In the genomic region with DNA sequence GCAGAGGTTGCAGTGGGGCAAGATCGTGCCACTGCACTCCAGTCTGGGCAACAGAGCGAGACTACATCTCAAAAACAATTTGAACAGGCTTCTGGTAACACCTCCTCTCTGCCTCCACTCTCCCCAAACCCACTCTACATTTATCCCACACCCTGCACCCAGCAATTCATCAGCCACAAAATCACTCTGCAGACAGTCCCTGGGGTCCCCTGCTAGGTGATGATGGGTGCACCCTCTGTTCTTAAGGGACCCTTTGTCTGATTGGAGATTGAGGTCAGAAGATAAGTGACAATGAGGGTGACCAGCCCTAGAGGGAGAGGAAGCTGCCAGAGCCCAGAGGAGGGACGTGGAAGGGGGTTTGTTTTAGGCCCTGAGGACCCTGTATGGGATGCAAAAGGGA, we compare ENCODE assay signal across 13 cellular contexts. TPM values are rescaled to one million over a fixed set of nuclear protein-coding genes. Genes with fewer than 3 reads are reported as not detected.
DNase-seq lines count a peak whose midpoint lies in the region; ATAC-seq and FAIRE-seq lines count a peak whose summit lies in the region.
"Had no signal": no experiment of that assay in that cellular context is flagged by ENCODE, and none has a peak within 500 bp of the region (broad histone marks: within the 10 kb centered on the region; RNA-seq: fewer than 3 reads in every experiment).

No MANE protein-coding gene starts in this region.

- no peak for FAIRE-seq in RCC 7860 (lab: Jason Lieb, UNC)

- DNase-seq in activated T-cell treated with anti-CD3 and anti-CD28 coated beads, Interleukin-2, amount 50 U/mL, for 24 hours: no peak
- no peak for DNase-seq in activated T-cell treated with anti-CD3 and anti-CD28 coated beads for 4 hours
- no peak for DNase-seq in activated CD4-positive, alpha-beta memory T cell treated with anti-CD3 and anti-CD28 coated beads, Interleukin-2, amount 10 ng/mL, durations not matched to agents 7 days and 5 days
- DNase-seq in immature natural killer cell: no peak
- DNase-seq in activated effector memory CD4-positive, alpha-beta T cell treated with Interleukin-2 at 50 U/mL for 16 hours: no peak
- DNase-seq in RCC 7860 (ENCODE audit: low spot score): no peak
- DNase-seq: activated naive CD4-positive, alpha-beta T cell treated with anti-CD3 and anti-CD28 coated beads, Interleukin-2, amount 50 U/mL, for 16 hours; hypothalamus; NCI-H1048; SJCRH30; stimulated activated CD4-positive, alpha-beta T cell treated with anti-CD3 and anti-CD28 coated beads, Interleukin-12 subunit alpha, Interleukin-12 subunit beta, amount 100 ng/mL, for 4 hours had no signal

- ATAC-seq in HG02938 (IDR thresholded peaks at IDR 0.05; ENCODE audit: unreplicated experiment): no peak

- H3K9me3 Mint-ChIP-seq in activated T-cell treated with anti-CD3 and anti-CD28 coated beads, Interleukin-2, amount 50 U/mL, for 24 hours: no peaks in the 10 kb centered on the region
- H3K9me3 Mint-ChIP-seq in activated CD4-positive, alpha-beta memory T cell treated with anti-CD3 and anti-CD28 coated beads, Interleukin-2, amount 10 ng/mL, durations not matched to agents 7 days and 5 days: no peaks in the 10 kb centered on the region
- no peaks in the 10 kb centered on the region for H3K9me3 Mint-ChIP-seq in immature natural killer cell

- POLR2A ChIA-PET in activated CD4-positive, alpha-beta memory T cell treated with anti-CD3 and anti-CD28 coated beads, Interleukin-2, amount 10 ng/mL, durations not matched to agents 7 days and 5 days (lab: Charles Lee): interaction anchor here (0.8 kb wide), 1 partner anchor 11 kb away, joined by 3 read pairs; no protein-coding TSS in a partner anchor

- H3K9me3 ChIP-seq in stomach smooth muscle (ENCODE audit: control insufficient read depth in 2 of 2, low read length in 2 of 2): no peaks in the 10 kb centered on the region
- H3K9me3 ChIP-seq: SJCRH30 had no signal

- peak overlapping the region; percentile 29 to 39 for H3K9ac ChIP-seq in stomach smooth muscle (ENCODE audit: low read length in 2 of 2)

- no peaks in the 10 kb centered on the region for H3K27me3 Mint-ChIP-seq in activated T-cell treated with anti-CD3 and anti-CD28 coated beads, Interleukin-2, amount 50 U/mL, for 24 hours
- H3K27me3 Mint-ChIP-seq in activated CD4-positive, alpha-beta memory T cell treated with anti-CD3 and anti-CD28 coated beads, Interleukin-2, amount 10 ng/mL, durations not matched to agents 7 days and 5 days: peaks cover 4% of the 10 kb centered on the region
- H3K27me3 Mint-ChIP-seq in immature natural killer cell (ENCODE audit: low read depth in 3 of 3): peaks cover 20 to 44% (median 23%) of the 10 kb centered on the region in 3 donors

- H3K27ac ChIP-seq in stomach smooth muscle (ENCODE audit: low read length): no peak overlapping the region
- H3K27ac ChIP-seq: SJCRH30 had no signal

- H3K27me3 ChIP-seq in stomach smooth muscle (ENCODE audit: control insufficient read depth in 1 of 2, insufficient read depth in 2 of 2, low read length in 2 of 2): no peaks in the 10 kb centered on the region
- H3K27me3 ChIP-seq: SJCRH30 had no signal

- H3K4me1 Mint-ChIP-seq in activated T-cell treated with anti-CD3 and anti-CD28 coated beads, Interleukin-2, amount 50 U/mL, for 24 hours (ENCODE audit: low read depth): peaks cover 66% of the 10 kb centered on the region
- H3K4me1 Mint-ChIP-seq in activated CD4-positive, alpha-beta memory T cell treated with anti-CD3 and anti-CD28 coated beads, Interleukin-2, amount 10 ng/mL, durations not matched to agents 7 days and 5 days: peaks cover 77% of the 10 kb centered on the region
- H3K4me1 Mint-ChIP-seq in immature natural killer cell: peaks cover 74 to 84% of the 10 kb centered on the region in 2 donors

- H3K36me3 Mint-ChIP-seq in activated T-cell treated with anti-CD3 and anti-CD28 coated beads, Interleukin-2, amount 50 U/mL, for 24 hours (ENCODE audit: low read depth): peaks cover 68% of the 10 kb centered on the region
- peaks cover 60% of the 10 kb centered on the region for H3K36me3 Mint-ChIP-seq in activated CD4-positive, alpha-beta memory T cell treated with anti-CD3 and anti-CD28 coated beads, Interleukin-2, amount 10 ng/mL, durations not matched to agents 7 days and 5 days (ENCODE audit: low read depth)
- peaks cover 4 to 17% (median 12%) of the 10 kb centered on the region in 3 donors for H3K36me3 Mint-ChIP-seq in immature natural killer cell

- H3K27ac Mint-ChIP-seq in activated T-cell treated with anti-CD3 and anti-CD28 coated beads, Interleukin-2, amount 50 U/mL, for 24 hours: peak overlapping the region; percentile 90
- peak overlapping the region; percentile 97 for H3K27ac Mint-ChIP-seq in activated CD4-positive, alpha-beta memory T cell treated with anti-CD3 and anti-CD28 coated beads, Interleukin-2, amount 10 ng/mL, durations not matched to agents 7 days and 5 days
- peak overlapping the region in 5 of 6 donors; percentile 79 to 97 (median 96) for H3K27ac Mint-ChIP-seq in immature natural killer cell

- H3K4me3 ChIP-seq in stomach smooth muscle (ENCODE audit: low read length in 2 of 2): peak overlapping the region; percentile 33 to 47
- H3K4me3 ChIP-seq: SJCRH30 had no signal

- CTCF ChIA-PET in activated CD4-positive, alpha-beta memory T cell treated with anti-CD3 and anti-CD28 coated beads, Interleukin-2, amount 10 ng/mL, durations not matched to agents 7 days and 5 days (lab: Charles Lee): no interaction called here

- H3K4me3 Mint-ChIP-seq in activated T-cell treated with anti-CD3 and anti-CD28 coated beads, Interleukin-2, amount 50 U/mL, for 24 hours: peak overlapping the region; percentile 93
- H3K4me3 Mint-ChIP-seq in activated CD4-positive, alpha-beta memory T cell treated with anti-CD3 and anti-CD28 coated beads, Interleukin-2, amount 10 ng/mL, durations not matched to agents 7 days and 5 days: peak overlapping the region; percentile 87
- H3K4me3 Mint-ChIP-seq in immature natural killer cell: peak overlapping the region; percentile 23 to 85 (median 84)

- peaks cover 68% of the 10 kb centered on the region for H3K4me1 ChIP-seq in stomach smooth muscle (ENCODE audit: control insufficient read depth, insufficient read depth, low read length)

- peaks cover 5 to 22% of the 10 kb centered on the region in 2 donors for H3K36me3 ChIP-seq in stomach smooth muscle (ENCODE audit: control insufficient read depth in 2 of 2, insufficient read depth in 2 of 2, low read length in 2 of 2)
- H3K36me3 ChIP-seq: SJCRH30 had no signal

RNA-seq across cellular contexts. Expression of a gene that starts 2.2 kb away (rescaled TPM):
- total RNA-seq in activated CD4-positive, alpha-beta memory T cell treated with anti-CD3 and anti-CD28 coated beads, Interleukin-2, amount 10 ng/mL, durations not matched to agents 7 days and 5 days: 10 to 100 TPM; 63.4 to 66.6 TPM
- polyA plus RNA-seq in immature natural killer cell: 10 to 100 TPM in 2 of 3 donors, 1 to 10 TPM in 1; 5.6 to 10.2 (median 10.2) TPM

RNA-seq across cellular contexts. Expression of a gene that starts 27.0 kb away (rescaled TPM):
- not detected for total RNA-seq in activated CD4-positive, alpha-beta memory T cell treated with anti-CD3 and anti-CD28 coated beads, Interleukin-2, amount 10 ng/mL, durations not matched to agents 7 days and 5 days
- polyA plus RNA-seq in immature natural killer cell: not detected
- total RNA-seq: SJCRH30 had no signal

RNA-seq across cellular contexts. Expression of a gene that starts 51.8 kb away (rescaled TPM):
- total RNA-seq in activated CD4-positive, alpha-beta memory T cell treated with anti-CD3 and anti-CD28 coated beads, Interleukin-2, amount 10 ng/mL, durations not matched to agents 7 days and 5 days: not detected
- polyA plus RNA-seq in immature natural killer cell: not detected

RNA-seq across cellular contexts. Expression of a gene that starts 58.2 kb away (rescaled TPM):
- total RNA-seq in activated CD4-positive, alpha-beta memory T cell treated with anti-CD3 and anti-CD28 coated beads, Interleukin-2, amount 10 ng/mL, durations not matched to agents 7 days and 5 days: not detected
- polyA plus RNA-seq in immature natural killer cell: not detected
